In the genomic region with DNA sequence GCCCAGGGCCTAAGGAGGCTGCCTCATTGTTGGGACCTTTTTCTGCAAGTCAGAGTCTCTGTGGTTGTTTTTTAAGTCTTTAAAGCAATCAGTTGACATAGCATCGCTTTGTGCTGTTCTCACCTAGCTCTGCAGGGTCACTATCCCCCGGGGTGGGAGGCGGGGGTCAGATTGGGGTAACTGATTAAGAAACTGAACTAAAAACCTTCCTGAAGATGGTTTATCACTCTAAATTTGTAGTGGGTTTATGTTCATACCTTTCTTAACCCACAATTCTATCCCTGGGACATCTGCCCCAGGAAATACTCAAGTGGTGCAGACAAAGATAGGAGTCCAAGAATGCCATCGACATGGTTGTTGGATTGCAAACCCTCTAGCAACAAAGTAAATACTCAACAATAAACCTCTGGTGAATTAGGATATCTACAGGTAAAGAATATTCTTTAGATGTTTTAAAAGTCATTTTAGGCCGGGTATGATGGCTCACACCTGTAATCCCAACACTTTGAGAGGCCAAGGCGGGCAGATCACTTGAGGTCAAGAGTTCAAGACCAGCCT, we compare ENCODE assay signal across 15 cellular contexts. TPM values are rescaled to one million over a fixed set of nuclear protein-coding genes. Genes with fewer than 3 reads are reported as not detected.
DNase-seq lines count a peak whose midpoint lies in the region; ATAC-seq and TF ChIP-seq lines count a peak whose summit lies in the region.
"Had no signal": no experiment of that assay in that cellular context is flagged by ENCODE, and none has a peak within 500 bp of the region (broad histone marks: within the 10 kb centered on the region; RNA-seq: fewer than 3 reads in every experiment).

No MANE protein-coding gene starts in this region.

- 100% methylated on average over 1 to 2 of the region's 6 CpGs for WGBS in mesodermal cell (ENCODE audit: insufficient coverage in 2 of 2), 2 experiments

- H3K27me3 ChIP-seq in Panc1 (ENCODE audit: control insufficient read depth, insufficient read depth, low read length), result no peaks in the 10 kb centered on the region
- H3K27me3 ChIP-seq: BLaER1 treated with 17β-estradiol and CSF1 and Interleukin-3, amounts not matched to agents 10 nM and 100 nM had no signal

- peak overlapping the region; percentile 19 for H3K4me3 Mint-ChIP-seq in type B pancreatic cell
- no peak overlapping the region for H3K4me3 Mint-ChIP-seq in stimulated activated memory B cell treated with anti-CD40 and anti-IgM and Interleukin-4, amounts not matched to agents 10 μg/mL and 1 μg/mL and 100 μg/mL, for 72 hours

- no peaks in the 10 kb centered on the region for H3K9me3 Mint-ChIP-seq in type B pancreatic cell
- H3K9me3 Mint-ChIP-seq in stimulated activated memory B cell treated with anti-CD40 and anti-IgM and Interleukin-4, amounts not matched to agents 10 μg/mL and 1 μg/mL and 100 μg/mL, for 72 hours, result no peaks in the 10 kb centered on the region

- H3K4me3 ChIP-seq in Panc1 (ENCODE audit: low read depth in 2 of 2, low read length in 2 of 2), result no peak overlapping the region
- no peak overlapping the region for H3K4me3 ChIP-seq in mesodermal cell (ENCODE audit: extremely low read depth, insufficient read depth, low read length, poor library complexity, severe bottlenecking)
- H3K4me3 ChIP-seq: BLaER1 treated with 17β-estradiol and CSF1 and Interleukin-3, amounts not matched to agents 10 nM and 100 nM had no signal

- CTCF ChIA-PET in Panc1 (lab: Charles Lee), result interaction anchor here (1.1 kb wide), 1 partner anchor 29 kb away, joined by 7 read pairs; a partner anchor contains a TSS

- H3K36me3 ChIP-seq in Panc1 (ENCODE audit: control insufficient read depth, insufficient read depth, low read length) (no peaks in the 10 kb centered on the region), mesodermal cell (ENCODE audit: control insufficient read depth, insufficient read depth, low read length) (peaks cover 2% of the 10 kb centered on the region)
- H3K36me3 ChIP-seq: BLaER1 treated with 17β-estradiol and CSF1 and Interleukin-3, amounts not matched to agents 10 nM and 100 nM had no signal

- DNase-seq in DMS53 (lab: John Stamatoyannopoulos, UW) (peak; percentile 30), DMS53 treated with DMSO at 0.1 percent for 48 hours (lab: John Stamatoyannopoulos, UW; ENCODE audit: unreplicated experiment) (no peak), Panc1 (ENCODE audit: low read depth, low spot score) (no peak), type B pancreatic cell (ENCODE audit: extremely low spot score, unreplicated experiment) (no peak)
- DNase-seq: 8988T, NCI-H1092 treated with DMSO at 0.1 percent for 48 hours, NCI-H1694, NCI-H2107, NCI-H526 treated with DMSO at 0.1 percent for 48 hours had no signal

- BruUV-seq in Panc1 (replicated peaks; lab: Mats Ljungman, UMichigan), result no TSS peak

- TF ChIP-seq CTCF in Panc1 (IDR thresholded peaks at IDR 0.05), result no peak
- TF ChIP-seq CTCF in type B pancreatic cell (conservative IDR thresholded peaks at IDR 0.05), result no peak

- POLR2A ChIA-PET in Panc1 (lab: Charles Lee), result no interaction called here

- H3K4me1 ChIP-seq in Panc1 (ENCODE audit: control insufficient read depth, insufficient read depth, low read length) (peaks cover 54% of the 10 kb centered on the region), mesodermal cell (ENCODE audit: control insufficient read depth, insufficient read depth, low read length, poor library complexity, severe bottlenecking) (peaks cover 52% of the 10 kb centered on the region)

- H3K4me1 Mint-ChIP-seq in type B pancreatic cell (ENCODE audit: unreplicated experiment), result peaks cover 17% of the 10 kb centered on the region
- H3K4me1 Mint-ChIP-seq in stimulated activated memory B cell treated with anti-CD40 and anti-IgM and Interleukin-4, amounts not matched to agents 10 μg/mL and 1 μg/mL and 100 μg/mL, for 72 hours, result no peaks in the 10 kb centered on the region

- no peaks in the 10 kb centered on the region for H3K27me3 Mint-ChIP-seq in type B pancreatic cell
- H3K27me3 Mint-ChIP-seq in stimulated activated memory B cell treated with anti-CD40 and anti-IgM and Interleukin-4, amounts not matched to agents 10 μg/mL and 1 μg/mL and 100 μg/mL, for 72 hours, result no peaks in the 10 kb centered on the region

- intact Hi-C loops in Panc1 (cut with micrococcal nuclease; ENCODE audit: unreplicated experiment), result no loop called here

- H3K36me3 Mint-ChIP-seq in type B pancreatic cell, result no peaks in the 10 kb centered on the region
- peaks cover under 1% of the 10 kb centered on the region for H3K36me3 Mint-ChIP-seq in stimulated activated memory B cell treated with anti-CD40 and anti-IgM and Interleukin-4, amounts not matched to agents 10 μg/mL and 1 μg/mL and 100 μg/mL, for 72 hours

- in situ Hi-C loops in Panc1 (cut with HindIII; ENCODE audit: low pct_unique_long_range_greater_than_20kb, low sequenced_read_pairs), result no loop called here

- H3K9me3 ChIP-seq in Panc1 (ENCODE audit: control insufficient read depth, insufficient read depth, low read depth, low read length) (no peaks in the 10 kb centered on the region), mesodermal cell (ENCODE audit: control insufficient read depth, low read length) (no peaks in the 10 kb centered on the region)
- H3K9me3 ChIP-seq: BLaER1 treated with 17β-estradiol and CSF1 and Interleukin-3, amounts not matched to agents 10 nM and 100 nM had no signal

- ATAC-seq in Panc1 (no peak), HG03039 (IDR thresholded peaks at IDR 0.05; ENCODE audit: unreplicated experiment) (no peak), HG02938 (IDR thresholded peaks at IDR 0.05; ENCODE audit: unreplicated experiment) (no peak)
- ATAC-seq in stimulated activated memory B cell treated with anti-CD40 and anti-IgM and Interleukin-4, amounts not matched to agents 10 μg/mL and 1 μg/mL and 100 μg/mL, for 72 hours, result no peak

- H3K27ac Mint-ChIP-seq in type B pancreatic cell, result peak overlapping the region; percentile 62
- no peak overlapping the region for H3K27ac Mint-ChIP-seq in stimulated activated memory B cell treated with anti-CD40 and anti-IgM and Interleukin-4, amounts not matched to agents 10 μg/mL and 1 μg/mL and 100 μg/mL, for 72 hours

- H3K27ac ChIP-seq in Panc1 (ENCODE audit: low read length), result peak overlapping the region; percentile 72
- peak overlapping the region; percentile 98 for H3K27ac ChIP-seq in mesodermal cell (ENCODE audit: low read depth, low read length, severe bottlenecking)
- H3K27ac ChIP-seq: BLaER1 treated with 17β-estradiol and CSF1 and Interleukin-3, amounts not matched to agents 10 nM and 100 nM; RWPE1 had no signal

RNA-seq across cellular contexts. Expression of a gene that starts 28.1 kb away (rescaled TPM):
- total RNA-seq in Panc1 (2021; ENCODE audit: unreplicated experiment) (201 TPM), type B pancreatic cell (ENCODE audit: low replicate concordance) (90.6 and 226 TPM in 2 replicates)
- 233 TPM for polyA plus RNA-seq in Panc1 (2012; ENCODE audit: insufficient read length)
- 26.5 TPM for polyA plus RNA-seq in mesodermal cell (2013, experiment 1 of 2)
- polyA plus RNA-seq in mesodermal cell (2013, experiment 2 of 2), result 26.0 TPM

RNA-seq across cellular contexts. Expression of a gene that starts 34.0 kb away (rescaled TPM):
- total RNA-seq in Panc1 (2021; ENCODE audit: unreplicated experiment) (26.5 TPM), type B pancreatic cell (ENCODE audit: low replicate concordance) (48.2 and 49.0 TPM in 2 replicates)
- 26.4 TPM for polyA plus RNA-seq in Panc1 (2012; ENCODE audit: insufficient read length)
- polyA plus RNA-seq in mesodermal cell (2013, experiment 1 of 2), result 35.3 TPM
- 28.7 TPM for polyA plus RNA-seq in mesodermal cell (2013, experiment 2 of 2)

RNA-seq across cellular contexts. Expression of a gene that starts 37.3 kb away (rescaled TPM):
- total RNA-seq in Panc1 (2021; ENCODE audit: unreplicated experiment), result 78.7 TPM
- 50.8 TPM for polyA plus RNA-seq in Panc1 (2012; ENCODE audit: insufficient read length)
- 31.4 TPM for polyA plus RNA-seq in mesodermal cell (2013, experiment 1 of 2)
- 24.1 TPM for polyA plus RNA-seq in mesodermal cell (2013, experiment 2 of 2)
- 28.4 and 41.0 TPM in 2 replicates for total RNA-seq in type B pancreatic cell (ENCODE audit: low replicate concordance)

RNA-seq across cellular contexts. Expression of a gene that starts 38.3 kb away (rescaled TPM):
- total RNA-seq in Panc1 (2021; ENCODE audit: unreplicated experiment), result 40.0 TPM
- polyA plus RNA-seq in Panc1 (2012; ENCODE audit: insufficient read length), result 20.3 TPM
- 13.5 TPM for polyA plus RNA-seq in mesodermal cell (2013, experiment 1 of 2)
- polyA plus RNA-seq in mesodermal cell (2013, experiment 2 of 2), result 12.5 TPM
- 29.5 and 31.2 TPM in 2 replicates for total RNA-seq in type B pancreatic cell (ENCODE audit: low replicate concordance)
